In genomic region chr12:130863298-130863697, GRCh38 we compare ENCODE assay signal across 18 cellular contexts. TPM values are rescaled to one million over a fixed set of nuclear protein-coding genes. Genes with fewer than 3 reads are reported as not detected.
DNase-seq lines count a peak whose midpoint lies in the region; ATAC-seq and TF ChIP-seq lines count a peak whose summit lies in the region.
"Had no signal": no experiment of that assay in that cellular context is flagged by ENCODE, and none has a peak within 500 bp of the region (broad histone marks: within the 10 kb centered on the region; RNA-seq: fewer than 3 reads in every experiment).

No MANE protein-coding gene starts in this region.

- POLR2A ChIA-PET in OCI-LY7 (lab: Charles Lee) = no interaction called here

- no peak for TF ChIP-seq POLR2A in sigmoid colon (IDR thresholded peaks at IDR 0.05)

- H2AFZ ChIP-seq in OCI-LY7 (ENCODE audit: low read length) = no peak overlapping the region

- H3K27me3 ChIP-seq in GM06990 (replicated peaks; ENCODE audit: control insufficient read depth, insufficient read depth, low read length) = no peaks in the 10 kb centered on the region
- H3K27me3 ChIP-seq in left lung = no peaks in the 10 kb centered on the region
- H3K27me3 ChIP-seq in sigmoid colon = no peaks in the 10 kb centered on the region
- H3K27me3 ChIP-seq: BLaER1 had no signal

- DNase-seq in GM06990 (ENCODE audit: extremely low read depth, insufficient read length) = no peak
- DNase-seq in OCI-LY7 (ENCODE audit: low spot score) = no peak
- no peak for DNase-seq in left lung
- peak; percentile 9 for DNase-seq in sigmoid colon
- DNase-seq: CD8-positive, alpha-beta memory T cell; DMS 273 treated with DMSO at 0.1 percent for 48 hours; EL; Karpas-422; MM.1S; NCI-H1930; NCI-H2171 treated with DMSO at 0.1 percent for 48 hours; NCI-H82; SIG-M5 had no signal

- H3K4me3 ChIP-seq in GM06990 (replicated peaks; ENCODE audit: low read depth, low read length) (no peak overlapping the region), OCI-LY7 (ENCODE audit: low read depth, low read length, poor library complexity, severe bottlenecking) (no peak overlapping the region), left lung (no peak overlapping the region), sigmoid colon (no peak overlapping the region)
- H3K4me3 ChIP-seq: BLaER1 had no signal

- BruUV-seq in OCI-LY7 (replicated peaks; lab: Mats Ljungman, UMichigan) = no TSS peak

- H3K4me1 ChIP-seq in OCI-LY7 (ENCODE audit: insufficient read depth, low read length, poor library complexity, severe bottlenecking) (no peaks in the 10 kb centered on the region), left lung (no peaks in the 10 kb centered on the region), sigmoid colon (no peaks in the 10 kb centered on the region)
- H3K4me1 ChIP-seq: BLaER1 had no signal

- H3K36me3 ChIP-seq in GM06990 (ENCODE audit: control insufficient read depth, insufficient read depth, low read length) = no peaks in the 10 kb centered on the region
- no peaks in the 10 kb centered on the region for H3K36me3 ChIP-seq in OCI-LY7 (ENCODE audit: insufficient read depth, low read length)
- H3K36me3 ChIP-seq in left lung = no peaks in the 10 kb centered on the region
- H3K36me3 ChIP-seq in sigmoid colon = no peaks in the 10 kb centered on the region
- H3K36me3 ChIP-seq: BLaER1 had no signal

- no peak for TF ChIP-seq EP300 in sigmoid colon (IDR thresholded peaks at IDR 0.05)

- H3K27ac ChIP-seq in OCI-LY7 (ENCODE audit: low read depth, low read length, poor library complexity, severe bottlenecking) = no peak overlapping the region
- H3K27ac ChIP-seq in left lung = no peak overlapping the region
- H3K27ac ChIP-seq in sigmoid colon = no peak overlapping the region
- H3K27ac ChIP-seq: BLaER1 had no signal

- no peaks in the 10 kb centered on the region for H4K20me1 ChIP-seq in OCI-LY7 (ENCODE audit: insufficient read depth, low read length)
- H4K20me1 ChIP-seq: BLaER1 had no signal

- CTCF ChIA-PET in OCI-LY7 (lab: Charles Lee; ENCODE audit: unreplicated experiment) = no interaction called here

- ATAC-seq in left lung (peak; percentile 85), HG03196 (IDR thresholded peaks at IDR 0.05; ENCODE audit: unreplicated experiment) (no peak), GM21528 (IDR thresholded peaks at IDR 0.05; ENCODE audit: low FRiP score, unreplicated experiment) (no peak), GM18502 (IDR thresholded peaks at IDR 0.05; ENCODE audit: poor library complexity, unreplicated experiment) (no peak)
- no peak for ATAC-seq in activated CD4-positive, CD25-positive, alpha-beta regulatory T cell treated with anti-CD3 and anti-CD28 coated beads, Interleukin-2, amount 50 U/mL, for 24 hours

- H3K9me3 ChIP-seq in OCI-LY7 (ENCODE audit: low read length) (no peaks in the 10 kb centered on the region), left lung (no peaks in the 10 kb centered on the region), sigmoid colon (no peaks in the 10 kb centered on the region)
- H3K9me3 ChIP-seq: BLaER1 had no signal

- H3K4me2 ChIP-seq in OCI-LY7 (ENCODE audit: low read length) = no peak overlapping the region
- H3K4me2 ChIP-seq: BLaER1 had no signal

- intact Hi-C loops in OCI-LY7 (cut with micrococcal nuclease; ENCODE audit: unreplicated experiment) (no loop called here), left lung (cut with DNase I) (no loop called here), sigmoid colon (cut with DNase I) (no loop called here)

- 79 to 89% methylated on average over 5 of the region's 5 CpGs for WGBS in sigmoid colon, 2 donors

- TF ChIP-seq CTCF in GM06990 (IDR thresholded peaks at IDR 0.05; ENCODE audit: insufficient read depth, low read length, poor library complexity, severe bottlenecking) (peak; percentile 4), OCI-LY7 (conservative IDR thresholded peaks at IDR 0.05; ENCODE audit: low read length) (peak; percentile 44), left lung (IDR thresholded peaks at IDR 0.05) (no peak), sigmoid colon (IDR thresholded peaks at IDR 0.05) (no peak)

- H3K79me2 ChIP-seq in OCI-LY7 (ENCODE audit: insufficient read depth, low read depth, low read length) = no peaks in the 10 kb centered on the region

- no peaks in the 10 kb centered on the region for H3K9me2 ChIP-seq in OCI-LY7 (ENCODE audit: insufficient read depth, low read length)

RNA-seq across cellular contexts. Expression of gene RAN, which starts 8.6 kb away (rescaled TPM):
- 1,462 and 1,858 TPM in 2 replicates for total RNA-seq in OCI-LY7 (2014; rRNA removed; shearing (Covaris generic))
- total RNA-seq in OCI-LY7 (2022) (1,734 and 1,957 TPM in 2 replicates), left lung (100 to 1,000 TPM; 431 to 653 TPM), sigmoid colon (100 to 1,000 TPM; 160 to 186 (median 180) TPM)
- polyA plus RNA-seq in sigmoid colon = 100 to 1,000 TPM; 258 to 509 (median 321) TPM

RNA-seq across cellular contexts. Expression of gene STX2, which starts 24.2 kb away (rescaled TPM):
- total RNA-seq in OCI-LY7 (2014; rRNA removed; shearing (Covaris generic)) = 19.2 and 20.0 TPM in 2 replicates
- total RNA-seq in OCI-LY7 (2022) (18.3 and 18.9 TPM in 2 replicates), left lung (10 to 100 TPM; 18.1 to 24.9 TPM), sigmoid colon (10 to 100 TPM; 39.2 to 61.2 (median 44.2) TPM)
- polyA plus RNA-seq in sigmoid colon = 1 to 10 TPM; 2.8 to 5.9 (median 3.6) TPM

Comparison
In these comparisons a context has a peak if more than half of its experiments do, and no peak if none do; other contexts are left out.
1. CTCF ChIP-seq: peak in GM06990 (single experiment) and OCI-LY7 (single experiment); none in left lung (0 of 2) and sigmoid colon (0 of 4).